ENCODE assay signal across 23 cellular contexts in the genomic region with DNA sequence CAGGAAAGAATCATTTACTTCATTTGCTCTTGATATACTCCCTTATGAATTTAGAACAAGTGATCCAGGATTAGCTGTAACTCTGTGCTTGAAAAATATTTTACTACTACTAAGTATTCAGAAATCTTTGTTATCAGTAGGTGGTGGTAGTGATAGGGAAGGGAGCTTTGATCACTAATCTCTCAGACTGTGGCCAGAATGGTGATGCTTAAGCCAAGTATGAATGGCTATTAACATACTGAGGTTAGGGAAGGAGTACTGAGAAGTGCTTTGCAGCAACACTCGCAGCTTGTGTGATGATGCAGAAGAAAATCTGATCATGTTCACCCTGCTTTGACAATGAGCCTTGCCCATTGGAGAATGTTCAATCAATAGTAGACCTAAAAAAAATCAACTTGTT. TPM values are rescaled to one million over a fixed set of nuclear protein-coding genes. Genes with fewer than 3 reads are reported as not detected.
DNase-seq lines count a peak whose midpoint lies in the region; ATAC-seq, FAIRE-seq and TF ChIP-seq lines count a peak whose summit lies in the region.
"Had no signal": no experiment of that assay in that cellular context is flagged by ENCODE, and none has a peak within 500 bp of the region (broad histone marks: within the 10 kb centered on the region; RNA-seq: fewer than 3 reads in every experiment).

No MANE protein-coding gene starts in this region.

- peaks cover 7 to 10% of the 10 kb centered on the region in 2 donors for H3K36me3 Mint-ChIP-seq in activated naive CD4-positive, alpha-beta T cell treated with anti-CD3 and anti-CD28 coated beads, Interleukin-2, amount 50 U/mL, for 72 hours
- H3K36me3 Mint-ChIP-seq in natural killer cell, result peaks cover 27% of the 10 kb centered on the region

- TF ChIP-seq EP300 in K562 (IDR thresholded peaks at IDR 0.05; ENCODE audit: low read length), result no peak

- peaks cover 97% of the 10 kb centered on the region; the same call in 2 of the 3 replicates for H3K36me3 ChIP-seq in K562 (ENCODE audit: control insufficient read depth, insufficient read depth, low read length)

- intact Hi-C loops in K562 (cut with micrococcal nuclease) (no loop called here), natural killer cell (cut with micrococcal nuclease) (no loop called here)

- CTCF ChIA-PET in K562 (lab: Yijun Ruan, JAX; ENCODE audit: low intra/inter-chr PET ratio), result no interaction called here

- peaks cover 0 to 2% of the 10 kb centered on the region in 2 experiments; a peak in 2 of 5 replicates for H3K4me1 ChIP-seq in K562 (replicated peaks in 1 of 2; ENCODE audit: control insufficient read depth in 2 of 2, insufficient read depth in 2 of 2, low read length in 2 of 2)
- H3K4me1 ChIP-seq: SJCRH30 had no signal

- no TSS peak for BruUV-seq in K562 (replicated peaks; lab: Mats Ljungman, UMichigan)

- no peaks in the 10 kb centered on the region for H3K9me1 ChIP-seq in K562 (ENCODE audit: control insufficient read depth, insufficient read depth, low read length)

- WGBS in K562 (ENCODE audit: insufficient coverage, low coverage, missing lambda C conversion rate), result 79% methylated on average over 1 of the region's 1 CpG

- POLR2A ChIA-PET in K562 (lab: Yijun Ruan, JAX), result interaction anchor here (0.6 to 2.6 kb wide), 7 partner anchors 9 to 340 kb away, joined by 3 to 14 read pairs (median 3); partner anchors contain the start of gene CHCHD1

- no peaks in the 10 kb centered on the region for H3K27me3 ChIP-seq in K562 (ENCODE audit: control insufficient read depth in 2 of 2, insufficient read depth in 2 of 2, low read length in 2 of 2)
- H3K27me3 ChIP-seq: BLaER1, esophagus muscularis mucosa, SJCRH30, vagina had no signal

- H3K27ac ChIP-seq in K562 (ENCODE audit: extremely low read depth, low read depth, low read length), result no peak overlapping the region
- peak overlapping the region; percentile 24 for H3K27ac ChIP-seq in temporal lobe (ENCODE audit: low read depth, low read length)
- H3K27ac ChIP-seq: A549, BLaER1, SJCRH30, vagina had no signal

- H3K9ac ChIP-seq in K562 (ENCODE audit: insufficient read depth in 1 of 2, low read depth in 2 of 2, low read length in 2 of 2), result no peak overlapping the region
- H3K9ac ChIP-seq: BLaER1 had no signal

- H3K79me2 ChIP-seq in K562 (ENCODE audit: control insufficient read depth, insufficient read depth, low read length), result no peaks in the 10 kb centered on the region

- in situ Hi-C loops in K562 (cut with MboI), result no loop called here
- in situ Hi-C loops in GM13977 (cut with MboI; ENCODE audit: low pct_unique_long_range_greater_than_20kb, low sequenced_read_pairs, unreplicated experiment), result no loop called here

- no peak for FAIRE-seq in K562 (lab: Jason Lieb, UNC)
- FAIRE-seq: A549 had no signal

- TF ChIP-seq POLR2A in K562 (conservative IDR thresholded peaks at IDR 0.05), result no peak

- DNase-seq in activated naive CD4-positive, alpha-beta T cell treated with anti-CD3 and anti-CD28 coated beads, Interleukin-2, amount 50 U/mL, for 72 hours (ENCODE audit: low spot score in 2 of 2), result no peak
- no peak for DNase-seq in activated naive CD4-positive, alpha-beta T cell treated with Interleukin-2 at 50 U/mL for 16 hours
- DNase-seq in K562 (ENCODE audit: extremely low read depth in 1 of 4, low spot score in 3 of 4), result no peak
- DNase-seq in natural killer cell, result no peak
- DNase-seq in GM13977 (ENCODE audit: low spot score), result no peak
- DNase-seq: activated CD8-positive, alpha-beta memory T cell treated with anti-CD3 and anti-CD28 coated beads for 24 hours; activated naive CD8-positive, alpha-beta T cell treated with anti-CD3 and anti-CD28 coated beads, Interleukin-2, amount 50 U/mL, for 24 hours; central memory CD4-positive, alpha-beta T cell; DMS53; H9; NCI-H748 treated with DMSO at 0.1 percent for 48 hours; OCI-M1; posterior cingulate gyrus; SJCRH30; stimulated activated CD4-positive, alpha-beta T cell treated with anti-CD3 and anti-CD28 coated beads, Interleukin-2, amount 100 ng/mL, for 48 hours had no signal

- no peaks in the 10 kb centered on the region for H3K9me3 ChIP-seq in K562 (replicated peaks; ENCODE audit: control insufficient read depth, insufficient read depth, low read depth, low read length)
- H3K9me3 ChIP-seq: A549, BLaER1, esophagus muscularis mucosa, SJCRH30, vagina had no signal

- TF ChIP-seq CTCF in K562 (IDR thresholded peaks at IDR 0.05 in 2 of 3, conservative IDR thresholded peaks at IDR 0.05 in 1 of 3; ENCODE audit: insufficient read depth in 2 of 3, low read depth in 1 of 3, low read length in 3 of 3), result no peak
- TF ChIP-seq CTCF in natural killer cell (IDR thresholded peaks at IDR 0.05), result no peak
- no peak for TF ChIP-seq CTCF in GM13977 (IDR thresholded peaks at IDR 0.05; ENCODE audit: extremely low read depth, insufficient read depth, missing control alignments)

- no peak overlapping the region for H3K4me3 Mint-ChIP-seq in natural killer cell
- H3K4me3 Mint-ChIP-seq: activated naive CD8-positive, alpha-beta T cell treated with anti-CD3 and anti-CD28 coated beads, Interleukin-2, amount 50 U/mL, for 24 hours; H9; T-helper 2 cell treated with Interferon-gamma antibody and Interleukin-4, amounts not matched to agents 5 μg/mL and 100 μg/mL, for 36 hours had no signal

- H3K9me3 Mint-ChIP-seq in activated naive CD4-positive, alpha-beta T cell treated with anti-CD3 and anti-CD28 coated beads, Interleukin-2, amount 50 U/mL, for 72 hours, result no peaks in the 10 kb centered on the region
- H3K9me3 Mint-ChIP-seq in natural killer cell, result no peaks in the 10 kb centered on the region
- H3K9me3 Mint-ChIP-seq: activated naive CD8-positive, alpha-beta T cell treated with anti-CD3 and anti-CD28 coated beads, Interleukin-2, amount 50 U/mL, for 24 hours; H9; T-helper 2 cell treated with Interferon-gamma antibody and Interleukin-4, amounts not matched to agents 5 μg/mL and 100 μg/mL, for 36 hours had no signal

- no peaks in the 10 kb centered on the region for H3K27me3 Mint-ChIP-seq in natural killer cell (ENCODE audit: low read depth in 2 of 2)
- H3K27me3 Mint-ChIP-seq: activated naive CD8-positive, alpha-beta T cell treated with anti-CD3 and anti-CD28 coated beads, Interleukin-2, amount 50 U/mL, for 24 hours had no signal

- no peak overlapping the region for H3K4me3 ChIP-seq in K562
- H3K4me3 ChIP-seq: A549, BLaER1, esophagus muscularis mucosa, SJCRH30, vagina had no signal

- no peak overlapping the region for H2AFZ ChIP-seq in K562 (ENCODE audit: low read depth, low read length)

- no peak overlapping the region for H3K4me2 ChIP-seq in K562 (ENCODE audit: insufficient read depth, low read length)
- H3K4me2 ChIP-seq: A549, BLaER1 had no signal

- no peaks in the 10 kb centered on the region for H4K20me1 ChIP-seq in K562 (replicated peaks; ENCODE audit: control insufficient read depth, insufficient read depth, low read length)

- H3K4me1 Mint-ChIP-seq in natural killer cell, result peaks cover 7 to 8% of the 10 kb centered on the region in 2 donors
- H3K4me1 Mint-ChIP-seq: H9 had no signal

- ATAC-seq in activated naive CD4-positive, alpha-beta T cell treated with anti-CD3 and anti-CD28 coated beads, Interleukin-2, amount 50 U/mL, for 72 hours, result no peak
- ATAC-seq in K562 (no peak), natural killer cell (no peak), GM21381 (IDR thresholded peaks at IDR 0.05; ENCODE audit: unreplicated experiment) (no peak), HG03378 (IDR thresholded peaks at IDR 0.05; ENCODE audit: unreplicated experiment) (no peak)
- ATAC-seq: A549; activated naive CD8-positive, alpha-beta T cell treated with anti-CD3 and anti-CD28 coated beads, Interleukin-2, amount 50 U/mL, for 24 hours had no signal

- H3K27ac Mint-ChIP-seq in activated naive CD4-positive, alpha-beta T cell treated with anti-CD3 and anti-CD28 coated beads, Interleukin-2, amount 50 U/mL, for 72 hours, result peak overlapping the region; percentile 6 to 73
- peak overlapping the region; percentile 74 to 76 for H3K27ac Mint-ChIP-seq in natural killer cell
- H3K27ac Mint-ChIP-seq: activated naive CD8-positive, alpha-beta T cell treated with anti-CD3 and anti-CD28 coated beads, Interleukin-2, amount 50 U/mL, for 24 hours; T-helper 2 cell treated with Interferon-gamma antibody and Interleukin-4, amounts not matched to agents 5 μg/mL and 100 μg/mL, for 36 hours had no signal

- TF ChIP-seq RAD21 in K562 (CRISPR knock-in tag; conservative IDR thresholded peaks at IDR 0.05 in 1 of 2, IDR thresholded peaks at IDR 0.05 in 1 of 2), result no peak

RNA-seq across cellular contexts. Expression of gene AP3M1, which starts 29.3 kb away (rescaled TPM):
- total RNA-seq in activated naive CD4-positive, alpha-beta T cell treated with anti-CD3 and anti-CD28 coated beads, Interleukin-2, amount 50 U/mL, for 72 hours, result 10 to 100 TPM; 29.7 to 39.7 TPM
- total RNA-seq in K562 (2011; cell fraction: chromatin; rRNA removed; ENCODE audit: low replicate concordance), result 79.8 and 112 TPM in 2 replicates
- 46.7 and 47.5 TPM in 2 replicates for total RNA-seq in K562 (2011; cell fraction: nucleolus; rRNA removed)
- total RNA-seq in K562 (2011; cell fraction: nucleoplasm; rRNA removed), result 65.3 and 84.1 TPM in 2 replicates
- total RNA-seq in K562 (2014; rRNA removed), result 44.3 and 48.1 TPM in 2 replicates
- 67.1 and 75.5 TPM in 2 replicates for total RNA-seq in K562 (2014; rRNA removed; fragmentation: Illumina TruSeq; extraction: Trizol)
- total RNA-seq in K562 (2015; rRNA removed; fragmentation: Illumina TruSeq; extraction: Trizol), result 61.4 and 67.6 TPM in 2 replicates
- 66.8 and 67.8 TPM in 2 replicates for total RNA-seq in K562 (2021)
- polyA plus RNA-seq in K562 (2011; rRNA removed), result 109 and 135 TPM in 2 replicates
- 39.8 and 73.5 TPM in 2 replicates for polyA plus RNA-seq in K562 (2011; cell fraction: cytosol; rRNA removed)
- polyA plus RNA-seq in K562 (2011; cell fraction: nucleus; rRNA removed), result 48.8 and 68.8 TPM in 2 replicates
- polyA plus RNA-seq in K562 (2012), result 53.8 and 71.1 TPM in 2 replicates
- polyA plus RNA-seq in K562 (2014; fragmentation: Illumina TruSeq; extraction: Trizol), result 86.9 and 105 TPM in 2 replicates
- 10 to 100 TPM; 54.7 to 89.9 TPM for polyA plus RNA-seq in K562 (2014; fragmentation: Nextera tagmentation; extraction: Ambion mirVana)
- polyA plus RNA-seq in K562 (2014; rRNA removed), result 51.5 and 68.4 TPM in 2 replicates
- 140 and 141 TPM in 2 replicates for polyA minus RNA-seq in K562 (2011; rRNA and poly(A)+ RNA removed)
- 41.5 and 57.5 TPM in 2 replicates for polyA minus RNA-seq in K562 (2011; cell fraction: cytosol; rRNA and poly(A)+ RNA removed)
- polyA minus RNA-seq in K562 (2011; cell fraction: nucleus; rRNA and poly(A)+ RNA removed), result 24.9 and 46.7 TPM in 2 replicates
- 10 to 100 TPM; 40.6 to 48.8 (median 41.5) TPM for total RNA-seq in natural killer cell
- total RNA-seq in temporal lobe, result 33.4 TPM

RNA-seq across cellular contexts. Expression of gene ADK, which starts 29.7 kb away (rescaled TPM):
- 10 to 100 TPM; 52.0 to 53.3 TPM for total RNA-seq in activated naive CD4-positive, alpha-beta T cell treated with anti-CD3 and anti-CD28 coated beads, Interleukin-2, amount 50 U/mL, for 72 hours
- 43.7 and 86.9 TPM in 2 replicates for total RNA-seq in K562 (2011; cell fraction: chromatin; rRNA removed; ENCODE audit: low replicate concordance)
- 26.2 and 32.6 TPM in 2 replicates for total RNA-seq in K562 (2011; cell fraction: nucleolus; rRNA removed)
- total RNA-seq in K562 (2011; cell fraction: nucleoplasm; rRNA removed), result 31.7 and 37.8 TPM in 2 replicates
- 50.5 and 54.2 TPM in 2 replicates for total RNA-seq in K562 (2014; rRNA removed)
- 72.6 and 87.9 TPM in 2 replicates for total RNA-seq in K562 (2014; rRNA removed; fragmentation: Illumina TruSeq; extraction: Trizol)
- 61.1 and 65.4 TPM in 2 replicates for total RNA-seq in K562 (2015; rRNA removed; fragmentation: Illumina TruSeq; extraction: Trizol)
- total RNA-seq in K562 (2021), result 73.6 and 75.1 TPM in 2 replicates
- polyA plus RNA-seq in K562 (2011; rRNA removed), result 55.4 and 88.5 TPM in 2 replicates
- 15.0 and 24.2 TPM in 2 replicates for polyA plus RNA-seq in K562 (2011; cell fraction: cytosol; rRNA removed)
- polyA plus RNA-seq in K562 (2011; cell fraction: nucleus; rRNA removed), result 10.0 and 16.4 TPM in 2 replicates
- 42.2 and 50.7 TPM in 2 replicates for polyA plus RNA-seq in K562 (2012)
- 77.8 and 78.9 TPM in 2 replicates for polyA plus RNA-seq in K562 (2014; fragmentation: Illumina TruSeq; extraction: Trizol)
- 10 to 100 TPM; 83.6 to 97.8 TPM for polyA plus RNA-seq in K562 (2014; fragmentation: Nextera tagmentation; extraction: Ambion mirVana)
- 65.8 and 71.0 TPM in 2 replicates for polyA plus RNA-seq in K562 (2014; rRNA removed)
- polyA minus RNA-seq in K562 (2011; rRNA and poly(A)+ RNA removed), result 59.0 and 60.1 TPM in 2 replicates
- polyA minus RNA-seq in K562 (2011; cell fraction: cytosol; rRNA and poly(A)+ RNA removed), result 15.1 and 21.9 TPM in 2 replicates
- polyA minus RNA-seq in K562 (2011; cell fraction: nucleus; rRNA and poly(A)+ RNA removed), result 25.7 and 34.8 TPM in 2 replicates
- total RNA-seq in natural killer cell, result 10 to 100 TPM; 13.4 to 16.1 (median 14.1) TPM
- total RNA-seq in temporal lobe, result 28.0 TPM
